ENCODE assay signal across 6 cellular contexts in genomic region chr3:49841126-49841525, GRCh38.
DNase-seq lines count a peak whose midpoint lies in the region; ATAC-seq lines count a peak whose summit lies in the region.

No MANE protein-coding gene starts in this region.

- DNase-seq in DMS 273 (lab: John Stamatoyannopoulos, UW; ENCODE audit: unreplicated experiment) (peak; percentile 54), DMS 273 treated with DMSO at 0.1 percent for 48 hours (lab: John Stamatoyannopoulos, UW) (no peak), RKO (ENCODE audit: low spot score) (peak; percentile 16), kidney tubule cell (ENCODE audit: low spot score) (peak; percentile 10)

- no peak for ATAC-seq in GM21367 (IDR thresholded peaks at IDR 0.05; ENCODE audit: unreplicated experiment)
- no peak for ATAC-seq in HG03571 (IDR thresholded peaks at IDR 0.05; ENCODE audit: unreplicated experiment)
